Comparison of ENCODE assay signal across 10 cellular contexts in the genomic region with DNA sequence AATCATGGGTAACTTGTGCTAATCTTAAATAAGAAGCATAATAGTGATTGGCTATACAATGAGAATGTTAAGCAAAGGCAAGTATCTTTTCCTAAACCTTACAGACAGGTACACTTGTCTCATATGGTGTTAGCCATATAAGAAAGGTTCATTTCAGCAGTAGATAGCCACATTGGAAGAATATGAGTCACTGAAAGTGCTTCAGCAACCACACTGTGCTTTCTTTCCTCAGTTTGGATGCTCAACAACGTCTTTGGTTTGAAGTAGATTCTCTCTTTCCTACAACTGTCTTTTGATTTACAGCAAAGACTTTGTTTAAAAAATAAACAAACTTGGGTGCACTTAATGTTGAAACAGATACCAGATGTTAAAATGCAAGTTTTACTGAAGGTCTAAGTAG. TPM values are rescaled to one million over a fixed set of nuclear protein-coding genes. Genes with fewer than 3 reads are reported as not detected.
A peak's percentile ranks its signal among the peaks of the same experiment; 100 is the strongest.
DNase-seq lines count a peak whose midpoint lies in the region; ATAC-seq and TF ChIP-seq lines count a peak whose summit lies in the region.
"Had no signal": no experiment of that assay in that cellular context is flagged by ENCODE, and none has a peak within 500 bp of the region (broad histone marks: within the 10 kb centered on the region; RNA-seq: fewer than 3 reads in every experiment).

No MANE protein-coding gene starts in this region.

- no peaks in the 10 kb centered on the region for H3K36me3 ChIP-seq in hepatocyte (replicated peaks; ENCODE audit: insufficient read depth, low read depth)
- no peaks in the 10 kb centered on the region for H3K36me3 ChIP-seq in right atrium auricular region
- H3K36me3 ChIP-seq: neural progenitor cell had no signal

- H3K4me3 Mint-ChIP-seq in activated CD4-positive, alpha-beta T cell treated with anti-CD3 and anti-CD28 coated beads, Interleukin-2, amount 10 ng/mL, durations not matched to agents 24 days and 14 days: no peak overlapping the region
- H3K4me3 Mint-ChIP-seq in type B pancreatic cell: no peak overlapping the region
- H3K4me3 Mint-ChIP-seq: neural progenitor cell had no signal

- TF ChIP-seq CTCF in hepatocyte (IDR thresholded peaks at IDR 0.05; ENCODE audit: poor library complexity) (no peak), type B pancreatic cell (conservative IDR thresholded peaks at IDR 0.05) (no peak), right atrium auricular region (IDR thresholded peaks at IDR 0.05) (no peak)

- H3K27me3 ChIP-seq in hepatocyte (no peaks in the 10 kb centered on the region), right atrium auricular region (no peaks in the 10 kb centered on the region)
- H3K27me3 ChIP-seq: neural progenitor cell had no signal

- H3K27ac ChIP-seq in hepatocyte (peak overlapping the region; percentile 24), right atrium auricular region (no peak overlapping the region)
- H3K27ac ChIP-seq: neural progenitor cell had no signal

- no peaks in the 10 kb centered on the region for H3K4me1 ChIP-seq in hepatocyte (ENCODE audit: insufficient read depth)
- no peaks in the 10 kb centered on the region for H3K4me1 ChIP-seq in right atrium auricular region
- H3K4me1 ChIP-seq: neural progenitor cell had no signal

- WGBS in hepatocyte (ENCODE audit: low lambda C conversion rate, missing lambda C conversion rate): 41% methylated on average over 1 of the region's 1 CpG

- ATAC-seq in GM21528 (IDR thresholded peaks at IDR 0.05; ENCODE audit: low FRiP score, unreplicated experiment) (peak; percentile 53), HG03175 (IDR thresholded peaks at IDR 0.05; ENCODE audit: unreplicated experiment) (peak; percentile 66)

- peaks cover 89% of the 10 kb centered on the region for H3K79me2 ChIP-seq in hepatocyte

- DNase-seq in activated CD4-positive, alpha-beta T cell treated with anti-CD3 and anti-CD28 coated beads, Interleukin-2, amount 10 ng/mL, durations not matched to agents 24 days and 14 days: peak; percentile 74
- DNase-seq in activated CD4-positive, alpha-beta T cell treated with anti-CD3 and anti-CD28 coated beads for 4 hours: no peak
- DNase-seq in hepatocyte (ENCODE audit: low spot score) (no peak), type B pancreatic cell (ENCODE audit: extremely low spot score, unreplicated experiment) (no peak), right atrium auricular region (ENCODE audit: low spot score) (no peak), NCI-H1436 treated with DMSO at 0.1 percent for 48 hours (lab: John Stamatoyannopoulos, UW) (no peak)
- DNase-seq: SK-N-SH had no signal

- peaks cover 62% of the 10 kb centered on the region for H3K36me3 Mint-ChIP-seq in activated CD4-positive, alpha-beta T cell treated with anti-CD3 and anti-CD28 coated beads, Interleukin-2, amount 10 ng/mL, durations not matched to agents 24 days and 14 days (ENCODE audit: low read depth)
- H3K36me3 Mint-ChIP-seq in type B pancreatic cell: peaks cover 18% of the 10 kb centered on the region

- H3K9me3 ChIP-seq in hepatocyte (ENCODE audit: low read depth) (peaks cover 10% of the 10 kb centered on the region), right atrium auricular region (peaks cover 6 to 35% of the 10 kb centered on the region in 2 donors)

- H3K4me3 ChIP-seq in hepatocyte: no peak overlapping the region
- no peak overlapping the region for H3K4me3 ChIP-seq in right atrium auricular region
- H3K4me3 ChIP-seq: neural progenitor cell had no signal

- peaks cover 56% of the 10 kb centered on the region for H3K4me1 Mint-ChIP-seq in activated CD4-positive, alpha-beta T cell treated with anti-CD3 and anti-CD28 coated beads, Interleukin-2, amount 10 ng/mL, durations not matched to agents 24 days and 14 days
- H3K4me1 Mint-ChIP-seq in type B pancreatic cell (ENCODE audit: unreplicated experiment): no peaks in the 10 kb centered on the region
- H3K4me1 Mint-ChIP-seq: neural progenitor cell had no signal

- H2AFZ ChIP-seq in hepatocyte: no peak overlapping the region
- H2AFZ ChIP-seq: neural progenitor cell had no signal

- intact Hi-C loops in activated CD4-positive, alpha-beta T cell treated with anti-CD3 and anti-CD28 coated beads, Interleukin-2, amount 10 ng/mL, durations not matched to agents 24 days and 14 days (cut with micrococcal nuclease): loop anchor here (1.0 kb wide), 1 partner anchor 35 kb away; no protein-coding TSS in a partner anchor

- H3K9me2 ChIP-seq in hepatocyte (replicated peaks; ENCODE audit: insufficient read depth): no peaks in the 10 kb centered on the region
- H3K9me2 ChIP-seq: SK-N-SH had no signal

- peak overlapping the region; percentile 75 for H3K27ac Mint-ChIP-seq in activated CD4-positive, alpha-beta T cell treated with anti-CD3 and anti-CD28 coated beads, Interleukin-2, amount 10 ng/mL, durations not matched to agents 24 days and 14 days
- no peak overlapping the region for H3K27ac Mint-ChIP-seq in type B pancreatic cell
- H3K27ac Mint-ChIP-seq: neural progenitor cell had no signal

- no peak overlapping the region for H3K4me2 ChIP-seq in hepatocyte
- H3K4me2 ChIP-seq: neural progenitor cell, SK-N-SH had no signal

- H3K27me3 Mint-ChIP-seq in activated CD4-positive, alpha-beta T cell treated with anti-CD3 and anti-CD28 coated beads, Interleukin-2, amount 10 ng/mL, durations not matched to agents 24 days and 14 days: no peaks in the 10 kb centered on the region
- H3K27me3 Mint-ChIP-seq in type B pancreatic cell: no peaks in the 10 kb centered on the region

- H3K9me3 Mint-ChIP-seq in activated CD4-positive, alpha-beta T cell treated with anti-CD3 and anti-CD28 coated beads, Interleukin-2, amount 10 ng/mL, durations not matched to agents 24 days and 14 days: peaks cover 16% of the 10 kb centered on the region
- peaks cover 21% of the 10 kb centered on the region for H3K9me3 Mint-ChIP-seq in type B pancreatic cell

- H4K20me1 ChIP-seq in hepatocyte (ENCODE audit: insufficient read depth, poor library complexity, severe bottlenecking): peaks cover 3% of the 10 kb centered on the region

RNA-seq across cellular contexts. Expression of a gene that starts 8.9 kb away (rescaled TPM):
- 67.9 and 70.2 TPM in 2 replicates for total RNA-seq in activated CD4-positive, alpha-beta T cell treated with anti-CD3 and anti-CD28 coated beads, Interleukin-2, amount 10 ng/mL, durations not matched to agents 24 days and 14 days
- total RNA-seq in hepatocyte: 18.8 and 20.6 TPM in 2 replicates
- 6.2 and 7.2 TPM in 2 replicates for polyA plus RNA-seq in hepatocyte
- 6.2 and 19.1 TPM in 2 replicates for total RNA-seq in type B pancreatic cell (ENCODE audit: low replicate concordance)
- total RNA-seq in right atrium auricular region: 1 to 10 TPM; 6.9 to 8.6 TPM
